15 cellular contexts compared by ENCODE assay signal in genomic region chr20:3039426-3039825, GRCh38. TPM values are rescaled to one million over a fixed set of nuclear protein-coding genes. Genes with fewer than 3 reads are reported as not detected.
"Had no signal": no experiment of that assay in that cellular context is flagged by ENCODE, and none has a peak within 500 bp of the region (broad histone marks: within the 10 kb centered on the region; RNA-seq: fewer than 3 reads in every experiment).

No MANE protein-coding gene starts in this region.

- ATAC-seq: T-cell, WTC11 had no signal

- H3K27ac Mint-ChIP-seq: WTC11 had no signal

- H3K27me3 Mint-ChIP-seq: T-cell had no signal

- DNase-seq: activated CD4-positive, alpha-beta T cell treated with anti-CD3 and anti-CD28 coated beads, Interleukin-2, amount 50 U/mL, for 48 hours; anterior cingulate cortex; endodermal cell; hippocampal formation; kidney glomerular epithelial cell; mesendoderm; T-cell had no signal

- H3K4me3 Mint-ChIP-seq: endodermal cell, T-cell, WTC11 had no signal

- H3K9me3 Mint-ChIP-seq: endodermal cell, T-cell, WTC11 had no signal

RNA-seq across cellular contexts. Expression of gene GNRH2, which starts 4.0 kb away (rescaled TPM):
- total RNA-seq: breast epithelium, chondrocyte, dermis microvascular lymphatic vessel endothelial cell, glomerular endothelial cell, right atrium auricular region had no signal

RNA-seq across cellular contexts. Expression of gene OXT, which starts 32.0 kb away (rescaled TPM):
- total RNA-seq: chondrocyte, dermis microvascular lymphatic vessel endothelial cell, endodermal cell, glomerular endothelial cell, right atrium auricular region, WTC11 had no signal

RNA-seq across cellular contexts. Expression of gene AVP, which starts 45.1 kb away (rescaled TPM):
- total RNA-seq: breast epithelium, chondrocyte, dermis microvascular lymphatic vessel endothelial cell, endodermal cell, glomerular endothelial cell, liver, right atrium auricular region, tibial nerve had no signal
